Comparison of ENCODE assay signal across 8 cellular contexts in genomic region chr3:129627350-129628168, GRCh38. TPM values are rescaled to one million over a fixed set of nuclear protein-coding genes. Genes with fewer than 3 reads are reported as not detected.
A peak's percentile ranks its signal among the peaks of the same experiment; 100 is the strongest.
DNase-seq lines count a peak whose midpoint lies in the region; ATAC-seq, FAIRE-seq and TF ChIP-seq lines count a peak whose summit lies in the region.

No MANE protein-coding gene starts in this region.

- peaks cover 19% of the 10 kb centered on the region for H3K4me1 Mint-ChIP-seq in activated naive CD8-positive, alpha-beta T cell treated with anti-CD3 and anti-CD28 coated beads, Interleukin-2, amount 10 ng/mL, durations not matched to agents 7 days and 5 days
- H3K4me1 Mint-ChIP-seq in glutamatergic neuron (ENCODE audit: low read depth, unreplicated experiment) (peaks cover 16% of the 10 kb centered on the region), type B pancreatic cell (ENCODE audit: unreplicated experiment) (peaks cover 32% of the 10 kb centered on the region)

- peak overlapping the region; percentile 100 for H3K4me2 ChIP-seq in MM.1S (ENCODE audit: low read depth, low read length)

- H4K20me1 ChIP-seq in MM.1S (ENCODE audit: insufficient read depth, low read length) = no peaks in the 10 kb centered on the region

- peak overlapping the region; percentile 80 for H3K27ac Mint-ChIP-seq in activated naive CD8-positive, alpha-beta T cell treated with anti-CD3 and anti-CD28 coated beads, Interleukin-2, amount 10 ng/mL, durations not matched to agents 7 days and 5 days
- peak overlapping the region; percentile 98 for H3K27ac Mint-ChIP-seq in glutamatergic neuron (ENCODE audit: unreplicated experiment)
- peak overlapping the region; percentile 93 for H3K27ac Mint-ChIP-seq in type B pancreatic cell

- no peaks in the 10 kb centered on the region for H3K36me3 Mint-ChIP-seq in activated naive CD8-positive, alpha-beta T cell treated with anti-CD3 and anti-CD28 coated beads, Interleukin-2, amount 10 ng/mL, durations not matched to agents 7 days and 5 days
- H3K36me3 Mint-ChIP-seq in glutamatergic neuron (ENCODE audit: unreplicated experiment) = no peaks in the 10 kb centered on the region
- H3K36me3 Mint-ChIP-seq in type B pancreatic cell = peaks cover 3% of the 10 kb centered on the region

- H3K36me3 ChIP-seq in MM.1S (replicated peaks; ENCODE audit: insufficient read depth, low read length) = no peaks in the 10 kb centered on the region
- H3K36me3 ChIP-seq in SJSA1 = no peaks in the 10 kb centered on the region

- POLR2A ChIA-PET in activated naive CD8-positive, alpha-beta T cell treated with anti-CD3 and anti-CD28 coated beads, Interleukin-2, amount 10 ng/mL, durations not matched to agents 7 days and 5 days (lab: Charles Lee) = interaction anchor here (1.0 to 1.4 kb wide), 3 partner anchors 187 to 484 kb away, joined by 3 read pairs; partner anchors contain the start of genes IFT122 and MBD4

- no peak for FAIRE-seq in D721Med (lab: Jason Lieb, UNC)

- DNase-seq in D721Med (ENCODE audit: insufficient read length, low spot score) (peak; percentile 45), MM.1S (peak; percentile 87), SJSA1 (ENCODE audit: low read depth in 1 of 2, low spot score in 2 of 2) (peak; percentile 67 to 73), glutamatergic neuron (peak; percentile 78), omental fat pad (ENCODE audit: low spot score) (no peak), type B pancreatic cell (ENCODE audit: extremely low spot score, unreplicated experiment) (no peak)
- peak; percentile 70 for DNase-seq in activated naive CD8-positive, alpha-beta T cell treated with anti-CD3 and anti-CD28 coated beads, Interleukin-2, amount 10 ng/mL, durations not matched to agents 7 days and 5 days

- no peaks in the 10 kb centered on the region for H3K27me3 ChIP-seq in MM.1S (replicated peaks; ENCODE audit: insufficient read depth, low read length)
- no peaks in the 10 kb centered on the region for H3K27me3 ChIP-seq in SJSA1 (replicated peaks)

- peak overlapping the region; percentile 91 for H3K4me3 Mint-ChIP-seq in activated naive CD8-positive, alpha-beta T cell treated with anti-CD3 and anti-CD28 coated beads, Interleukin-2, amount 10 ng/mL, durations not matched to agents 7 days and 5 days
- H3K4me3 Mint-ChIP-seq in glutamatergic neuron (ENCODE audit: unreplicated experiment) (peak overlapping the region; percentile 83), type B pancreatic cell (peak overlapping the region; percentile 92)

- H3K4me1 ChIP-seq in MM.1S (ENCODE audit: low read length) (peaks cover 5% of the 10 kb centered on the region), SJSA1 (replicated peaks) (peaks cover 44% of the 10 kb centered on the region)

- peak overlapping the region; percentile 77 for H3K9ac ChIP-seq in MM.1S (ENCODE audit: low read length)

- no peaks in the 10 kb centered on the region for H3K9me3 ChIP-seq in MM.1S (replicated peaks; ENCODE audit: insufficient read depth, low read length)
- no peaks in the 10 kb centered on the region for H3K9me3 ChIP-seq in SJSA1 (replicated peaks)

- H3F3A ChIP-seq in MM.1S (ENCODE audit: insufficient read depth, low read length) = peaks cover 4% of the 10 kb centered on the region; the same call in 1 of the 2 replicates

- H3K27ac ChIP-seq in MM.1S (ENCODE audit: low read length) (peak overlapping the region; percentile 45; the same call in 1 of the 2 replicates), SJSA1 (peak overlapping the region; percentile 88)

- no peaks in the 10 kb centered on the region for H3K9me3 Mint-ChIP-seq in activated naive CD8-positive, alpha-beta T cell treated with anti-CD3 and anti-CD28 coated beads, Interleukin-2, amount 10 ng/mL, durations not matched to agents 7 days and 5 days
- peaks cover 14% of the 10 kb centered on the region for H3K9me3 Mint-ChIP-seq in glutamatergic neuron (ENCODE audit: unreplicated experiment)
- no peaks in the 10 kb centered on the region for H3K9me3 Mint-ChIP-seq in type B pancreatic cell

- ATAC-seq in GM21529 (IDR thresholded peaks at IDR 0.05; ENCODE audit: unreplicated experiment) = peak; percentile 60
- ATAC-seq in activated naive CD8-positive, alpha-beta T cell treated with anti-CD3 and anti-CD28 coated beads, Interleukin-2, amount 10 ng/mL, durations not matched to agents 7 days and 5 days (ENCODE audit: low read depth) = peak; percentile 47
- peak; percentile 53 for ATAC-seq in omental fat pad (ENCODE audit: low FRiP score)

- peaks cover 14% of the 10 kb centered on the region for H3K27me3 Mint-ChIP-seq in activated naive CD8-positive, alpha-beta T cell treated with anti-CD3 and anti-CD28 coated beads, Interleukin-2, amount 10 ng/mL, durations not matched to agents 7 days and 5 days
- H3K27me3 Mint-ChIP-seq in glutamatergic neuron (ENCODE audit: unreplicated experiment) (peaks cover 7% of the 10 kb centered on the region), type B pancreatic cell (peaks cover 3% of the 10 kb centered on the region)

- no peaks in the 10 kb centered on the region for H3K9me2 ChIP-seq in MM.1S (replicated peaks; ENCODE audit: insufficient read depth, low read length)

- no peaks in the 10 kb centered on the region for H3K79me2 ChIP-seq in MM.1S (ENCODE audit: low read length)

- H3K4me3 ChIP-seq in MM.1S (ENCODE audit: low read length) = peak overlapping the region; percentile 80
- peak overlapping the region; percentile 41 for H3K4me3 ChIP-seq in SJSA1

- TF ChIP-seq CTCF in D721Med (IDR thresholded peaks at IDR 0.05; ENCODE audit: insufficient read depth, missing control alignments) (peak; percentile 88), MM.1S (IDR thresholded peaks at IDR 0.05; ENCODE audit: low read length) (peak; percentile 84), glutamatergic neuron (IDR thresholded peaks at IDR 0.05; ENCODE audit: partially characterized antibody, unreplicated experiment) (peak; percentile 61), omental fat pad (IDR thresholded peaks at IDR 0.05) (peak in 1 of 3 donors; percentile 31), type B pancreatic cell (conservative IDR thresholded peaks at IDR 0.05) (peak; percentile 87)

- peak overlapping the region; percentile 95 for H2AFZ ChIP-seq in MM.1S (ENCODE audit: low read length)

RNA-seq across cellular contexts. Expression of gene PLXND1, which starts 21.1 kb away (rescaled TPM):
- 80.1 and 91.6 TPM in 2 replicates for total RNA-seq in SJSA1 (2014; rRNA removed; shearing (Covaris generic))
- 10 to 100 TPM; 30.0 to 38.3 TPM for total RNA-seq in activated naive CD8-positive, alpha-beta T cell treated with anti-CD3 and anti-CD28 coated beads, Interleukin-2, amount 10 ng/mL, durations not matched to agents 7 days and 5 days
- total RNA-seq in glutamatergic neuron (ENCODE audit: unreplicated experiment) (72.2 TPM), omental fat pad (100 to 1,000 TPM in 3 of 4 donors, 10 to 100 TPM in 1; 82.7 to 364 (median 170) TPM), type B pancreatic cell (ENCODE audit: low replicate concordance) (56.9 and 71.0 TPM in 2 replicates)

Comparison
In these comparisons a context has a peak if more than half of its experiments do, and no peak if none do; other contexts are left out.
1. DNase-seq: peak in D721Med (single experiment), MM.1S (single experiment), SJSA1 (2 of 2), activated naive CD8-positive, alpha-beta T cell treated with anti-CD3 and anti-CD28 coated beads, Interleukin-2, amount 10 ng/mL, durations not matched to agents 7 days and 5 days (single experiment) and glutamatergic neuron (single experiment); none in omental fat pad (single experiment) and type B pancreatic cell (single experiment).
2. Peak in every context shown above with its lines, with median percentiles within 50 percentile points of each other: ATAC-seq, H3K27ac Mint-ChIP-seq and H3K4me3 Mint-ChIP-seq.